14 cellular contexts compared by ENCODE assay signal in genomic region chr3:114455432-114455831, GRCh38.
DNase-seq lines count a peak whose midpoint lies in the region; ATAC-seq and TF ChIP-seq lines count a peak whose summit lies in the region.
"Had no signal": no experiment of that assay in that cellular context is flagged by ENCODE, and none has a peak within 500 bp of the region (broad histone marks: within the 10 kb centered on the region; RNA-seq: fewer than 3 reads in every experiment).

No MANE protein-coding gene starts in this region.

- H4K20me1 ChIP-seq in GM23248 (ENCODE audit: insufficient read depth), result no peaks in the 10 kb centered on the region; the same call in 1 of the 2 replicates

- no peak for TF ChIP-seq CTCF in coronary artery (IDR thresholded peaks at IDR 0.05)

- peak overlapping the region; percentile 99 for H3K4me2 ChIP-seq in GM23248 (ENCODE audit: unreplicated experiment)

- H3K9me3 ChIP-seq in GM23248 (ENCODE audit: low read depth), result no peaks in the 10 kb centered on the region
- H3K9me3 ChIP-seq: HAP-1, neutrophil had no signal

- peaks cover 20% of the 10 kb centered on the region; the same call in 1 of the 2 replicates for H3K79me2 ChIP-seq in GM23248 (ENCODE audit: insufficient read depth)

- in situ Hi-C loops in GM23248 (cut with MboI), result no loop called here

- H3K9me2 ChIP-seq in GM23248 (ENCODE audit: insufficient read depth), result no peaks in the 10 kb centered on the region

- ATAC-seq in GM19324 (IDR thresholded peaks at IDR 0.05; ENCODE audit: low FRiP score, unreplicated experiment), result no peak

- H3K4me1 ChIP-seq in GM23248 (ENCODE audit: insufficient read depth), result peaks cover 19% of the 10 kb centered on the region; the same call in 1 of the 2 replicates

- DNase-seq in Ammon's horn (ENCODE audit: low spot score) (peak; percentile 45), GM23248 (peak; percentile 32), coronary artery (ENCODE audit: low spot score) (no peak), putamen (ENCODE audit: low spot score) (peak; percentile 40), COLO829 (ENCODE audit: low spot score) (no peak), activated T-cell treated with anti-CD3 and anti-CD28 coated beads for 4 hours (no peak)
- DNase-seq in effector CD4-positive, alpha-beta T cell, result no peak
- DNase-seq: activated CD4-positive, CD25-positive, alpha-beta regulatory T cell treated with anti-CD3 and anti-CD28 coated beads, Interleukin-2, amount 50 U/mL, for 72 hours; Karpas-422; stimulated activated CD4-positive, alpha-beta T cell treated with anti-CD3 and anti-CD28 coated beads, Interleukin-4, amount 100 ng/mL, for 24 hours had no signal

- H3K9ac ChIP-seq in GM23248, result peak overlapping the region; percentile 58

- no peaks in the 10 kb centered on the region for H3K27me3 ChIP-seq in GM23248 (replicated peaks; ENCODE audit: insufficient read depth)

- H3K4me3 ChIP-seq in GM23248, result peak overlapping the region; percentile 76
- H3K4me3 ChIP-seq in coronary artery, result peak overlapping the region; percentile 71
- H3K4me3 ChIP-seq: SK-N-MC had no signal

- 31 to 32% methylated on average over 7 of the region's 7 CpGs for WGBS in GM23248 (ENCODE audit: low coverage in 1 of 2, low lambda C conversion rate in 2 of 2, missing lambda C conversion rate in 2 of 2), 2 experiments

- no peaks in the 10 kb centered on the region for H3F3A ChIP-seq in GM23248 (ENCODE audit: insufficient read depth)

- H3K27ac ChIP-seq in GM23248 (no peak overlapping the region), coronary artery (peak overlapping the region in 1 of 2 donors; percentile 17)
- H3K27ac ChIP-seq: neutrophil, SK-N-MC had no signal

- H2AFZ ChIP-seq in GM23248, result peak overlapping the region; percentile 78; the same call in 1 of the 2 replicates

- no peaks in the 10 kb centered on the region for H3K36me3 ChIP-seq in GM23248 (ENCODE audit: low read depth)
- H3K36me3 ChIP-seq: HAP-1, neutrophil had no signal

Comparison
In these comparisons a context has a peak if more than half of its experiments do, and no peak if none do; other contexts are left out.
1. DNase-seq: peak in Ammon's horn (single experiment), GM23248 (single experiment) and putamen (single experiment); none in coronary artery (single experiment), COLO829 (single experiment), activated T-cell treated with anti-CD3 and anti-CD28 coated beads for 4 hours (single experiment) and effector CD4-positive, alpha-beta T cell (single experiment).